ENCODE assay signal across 11 cellular contexts in genomic region chr10:89805599-89806013, GRCh38.
DNase-seq lines count a peak whose midpoint lies in the region; ATAC-seq and TF ChIP-seq lines count a peak whose summit lies in the region.
"Had no signal": no experiment of that assay in that cellular context is flagged by ENCODE, and none has a peak within 500 bp of the region (broad histone marks: within the 10 kb centered on the region; RNA-seq: fewer than 3 reads in every experiment).

No MANE protein-coding gene starts in this region.

- H3K4me1 Mint-ChIP-seq in HFFc6 (ENCODE audit: low read depth) = no peaks in the 10 kb centered on the region

- peak; percentile 83 for ATAC-seq in GM18520 (IDR thresholded peaks at IDR 0.05; ENCODE audit: unreplicated experiment)
- ATAC-seq in GM21526 (IDR thresholded peaks at IDR 0.05; ENCODE audit: low FRiP score, unreplicated experiment) = peak; percentile 89
- ATAC-seq in HG03432 (IDR thresholded peaks at IDR 0.05; ENCODE audit: unreplicated experiment) = peak; percentile 97

- no peaks in the 10 kb centered on the region for H4K20me1 ChIP-seq in smooth muscle cell (ENCODE audit: low read depth)

- H3K4me2 ChIP-seq in smooth muscle cell = no peak overlapping the region

- peak; percentile 58 to 65 (median 61) for DNase-seq in stimulated activated CD4-positive, alpha-beta T cell treated with anti-CD3 and anti-CD28 coated beads, Interleukin-12 subunit alpha, Interleukin-12 subunit beta, amount 100 ng/mL, for 48 hours (ENCODE audit: low read depth in 2 of 3, low spot score in 1 of 3)
- DNase-seq in smooth muscle cell (lab: John Stamatoyannopoulos, UW; ENCODE audit: unreplicated experiment) (no peak), dedifferentiated amniotic fluid mesenchymal stem cell (ENCODE audit: extremely low spot score) (no peak), HFFc6 (no peak), NCI-H446 (lab: John Stamatoyannopoulos, UW) (no peak)
- DNase-seq: colonic mucosa, EL had no signal

- 10% methylated on average over 2 of the region's 2 CpGs for WGBS in smooth muscle cell (ENCODE audit: low lambda C conversion rate)

- no peak overlapping the region for H3K27ac Mint-ChIP-seq in HFFc6

- no peaks in the 10 kb centered on the region for H3K27me3 ChIP-seq in smooth muscle cell (ENCODE audit: low read depth)
- H3K27me3 ChIP-seq: colonic mucosa, right atrium auricular region had no signal

- H3K4me1 ChIP-seq in smooth muscle cell (ENCODE audit: low read depth) = no peaks in the 10 kb centered on the region
- H3K4me1 ChIP-seq: colonic mucosa, right atrium auricular region had no signal

- H3K9me3 ChIP-seq in smooth muscle cell (replicated peaks; ENCODE audit: low read depth) = no peaks in the 10 kb centered on the region
- H3K9me3 ChIP-seq: colonic mucosa, right atrium auricular region had no signal

- H3F3A ChIP-seq in smooth muscle cell (ENCODE audit: low read depth) = no peaks in the 10 kb centered on the region

- H3K9me3 Mint-ChIP-seq in HFFc6 = no peaks in the 10 kb centered on the region

- H3K27me3 Mint-ChIP-seq in HFFc6 (ENCODE audit: insufficient read depth) = peaks cover 6% of the 10 kb centered on the region

- no peak overlapping the region for H3K27ac ChIP-seq in smooth muscle cell (ENCODE audit: low read depth)
- H3K27ac ChIP-seq: colonic mucosa, right atrium auricular region had no signal

- H3K79me2 ChIP-seq in smooth muscle cell (ENCODE audit: low read depth) = no peaks in the 10 kb centered on the region

- H3K36me3 Mint-ChIP-seq in HFFc6 (ENCODE audit: low read depth) = no peaks in the 10 kb centered on the region

- no peaks in the 10 kb centered on the region for H3K36me3 ChIP-seq in smooth muscle cell (ENCODE audit: low read depth)
- H3K36me3 ChIP-seq: colonic mucosa, right atrium auricular region had no signal

- H3K4me3 ChIP-seq in smooth muscle cell = no peak overlapping the region
- H3K4me3 ChIP-seq: colonic mucosa, right atrium auricular region had no signal

- no peak overlapping the region for H2AFZ ChIP-seq in smooth muscle cell (ENCODE audit: low read depth)

- TF ChIP-seq CTCF in smooth muscle cell (IDR thresholded peaks at IDR 0.05; ENCODE audit: borderline replicate concordance, insufficient read depth, poor library complexity, severe bottlenecking) = no peak
- no peak for TF ChIP-seq CTCF in HFFc6 (IDR thresholded peaks at IDR 0.05)

- no peak overlapping the region for H3K4me3 Mint-ChIP-seq in HFFc6

- H3K9ac ChIP-seq in smooth muscle cell (ENCODE audit: low read depth) = no peak overlapping the region

Comparison
In these comparisons a context has a peak if more than half of its experiments do, and no peak if none do; other contexts are left out.
1. DNase-seq: peak in stimulated activated CD4-positive, alpha-beta T cell treated with anti-CD3 and anti-CD28 coated beads, Interleukin-12 subunit alpha, Interleukin-12 subunit beta, amount 100 ng/mL, for 48 hours (3 of 3); none in smooth muscle cell (single experiment), dedifferentiated amniotic fluid mesenchymal stem cell (single experiment), HFFc6 (single experiment) and NCI-H446 (0 of 2).
2. Peak in every context shown above with its lines, with median percentiles within 50 percentile points of each other: ATAC-seq.